In the genomic region with DNA sequence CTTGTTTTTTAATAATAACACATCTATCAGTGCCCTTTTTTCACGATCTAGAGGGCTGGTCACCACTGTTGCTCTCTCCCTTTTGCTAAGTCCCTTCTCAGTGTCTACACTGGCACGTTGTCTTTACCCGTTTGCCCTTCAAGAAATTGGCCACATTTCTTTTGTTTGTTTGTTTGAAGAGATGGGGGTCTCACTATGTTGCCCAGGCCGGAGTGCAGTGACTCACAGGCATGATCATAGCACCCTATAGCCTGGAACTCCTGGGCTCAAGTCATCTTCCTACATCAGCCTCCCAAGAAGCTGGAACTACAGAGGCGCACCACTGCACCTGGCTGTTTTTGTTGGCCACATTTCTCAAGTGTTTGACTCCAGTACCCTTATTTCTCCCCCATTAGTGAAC, we compare ENCODE assay signal across 2 cellular contexts.
TF ChIP-seq lines count a peak whose summit lies in the region.

No MANE protein-coding gene starts in this region.

TF ChIP-seq in HEK293, 187 proteins besides CTCF, POLR2A, EP300 and RAD21:
- 0 out of 2 replicates have a peak, but pooled peaks have one; percentile 15 for TF ChIP-seq ZNF121 (tag by site-specific recombination; IDR thresholded peaks at IDR 0.05)
- TF ChIP-seq FEZF1 (tag by site-specific recombination; IDR thresholded peaks at IDR 0.05), result no peak
TF ChIP-seq in HEK293: peak in this region for 1.

TF ChIP-seq in H1, 55 proteins besides CTCF, POLR2A, EP300 and RAD21:
- TF ChIP-seq, protein P1, sequence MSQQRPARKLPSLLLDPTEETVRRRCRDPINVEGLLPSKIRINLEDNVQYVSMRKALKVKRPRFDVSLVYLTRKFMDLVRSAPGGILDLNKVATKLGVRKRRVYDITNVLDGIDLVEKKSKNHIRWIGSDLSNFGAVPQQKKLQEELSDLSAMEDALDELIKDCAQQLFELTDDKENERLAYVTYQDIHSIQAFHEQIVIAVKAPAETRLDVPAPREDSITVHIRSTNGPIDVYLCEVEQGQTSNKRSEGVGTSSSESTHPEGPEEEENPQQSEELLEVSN (IDR thresholded peaks at IDR 0.05), result no peak
- TF ChIP-seq SIX5 (IDR thresholded peaks at IDR 0.05; ENCODE audit: low read depth, low read length) (no peak), GABPA (IDR thresholded peaks at IDR 0.05; ENCODE audit: borderline replicate concordance, insufficient read depth, low read length) (no peak), YY1 (IDR thresholded peaks at IDR 0.05; ENCODE audit: low read depth, low read length) (no peak), KDM4A (IDR thresholded peaks at IDR 0.05; ENCODE audit: low read depth, low read length, severe bottlenecking) (no peak), TCF12 (IDR thresholded peaks at IDR 0.05; ENCODE audit: low read depth, low read length) (no peak), SIRT6 (IDR thresholded peaks at IDR 0.05; ENCODE audit: low read length) (no peak), CTBP2 (IDR thresholded peaks at IDR 0.05; ENCODE audit: borderline replicate concordance, insufficient read depth, insufficient read length, low read length) (no peak), SP1 (IDR thresholded peaks at IDR 0.05; ENCODE audit: low read depth, low read length) (no peak), NANOG (IDR thresholded peaks at IDR 0.05; ENCODE audit: insufficient read depth, low read depth, low read length, poor library complexity, severe bottlenecking) (no peak), JUN (IDR thresholded peaks at IDR 0.05; ENCODE audit: low read depth, low read length) (no peak), EZH2 (IDR thresholded peaks at IDR 0.05; ENCODE audit: low read depth, low read length, severe bottlenecking) (no peak), TBP (IDR thresholded peaks at IDR 0.05; ENCODE audit: low read depth, low read length) (no peak), RBBP5 (IDR thresholded peaks at IDR 0.05; ENCODE audit: borderline replicate concordance, low read depth, low read length) (no peak), TEAD4 (IDR thresholded peaks at IDR 0.05; ENCODE audit: low read depth, low read length) (no peak), RNF2 (IDR thresholded peaks at IDR 0.05; ENCODE audit: borderline replicate concordance, low read depth, low read length, missing control alignments, poor library complexity, severe bottlenecking) (no peak), RXRA (IDR thresholded peaks at IDR 0.05; ENCODE audit: insufficient read depth, low read depth, low read length) (no peak), CEBPB (IDR thresholded peaks at IDR 0.05; ENCODE audit: low read depth, low read length) (no peak)
- TF ChIP-seq, protein P2, sequence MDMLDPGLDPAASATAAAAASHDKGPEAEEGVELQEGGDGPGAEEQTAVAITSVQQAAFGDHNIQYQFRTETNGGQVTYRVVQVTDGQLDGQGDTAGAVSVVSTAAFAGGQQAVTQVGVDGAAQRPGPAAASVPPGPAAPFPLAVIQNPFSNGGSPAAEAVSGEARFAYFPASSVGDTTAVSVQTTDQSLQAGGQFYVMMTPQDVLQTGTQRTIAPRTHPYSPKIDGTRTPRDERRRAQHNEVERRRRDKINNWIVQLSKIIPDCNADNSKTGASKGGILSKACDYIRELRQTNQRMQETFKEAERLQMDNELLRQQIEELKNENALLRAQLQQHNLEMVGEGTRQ (IDR thresholded peaks at IDR 0.05; ENCODE audit: low read length), result no peak
